In the genomic region with DNA sequence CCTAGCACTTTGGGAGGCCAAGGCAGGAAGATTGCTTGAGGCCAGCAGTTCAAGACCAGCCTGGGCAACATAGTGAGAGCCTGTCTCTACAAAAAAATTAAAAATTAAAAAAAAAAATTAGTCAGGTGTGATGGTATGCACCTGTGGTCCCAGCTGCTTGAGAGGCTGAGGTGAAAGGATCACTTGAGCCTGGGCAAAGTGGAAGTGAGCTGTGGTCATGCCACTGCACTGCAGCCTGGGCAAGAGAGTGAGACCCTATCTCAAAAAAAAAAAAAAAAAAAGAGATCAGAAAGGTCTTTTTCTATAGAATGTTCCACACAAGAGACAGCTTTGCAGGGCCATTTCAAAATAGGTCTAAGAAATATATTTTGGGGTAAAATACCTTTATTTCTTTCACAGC, we compare ENCODE assay signal across 6 cellular contexts. TPM values are rescaled to one million over a fixed set of nuclear protein-coding genes. Genes with fewer than 3 reads are reported as not detected.
A peak's percentile ranks its signal among the peaks of the same experiment; 100 is the strongest.
DNase-seq lines count a peak whose midpoint lies in the region; ATAC-seq, FAIRE-seq and TF ChIP-seq lines count a peak whose summit lies in the region.
"Not testable (repeated sequence)": the region's sequence is repeated elsewhere in the genome, so short reads cannot be mapped to it uniquely, and the experiment has no call there.

No MANE protein-coding gene starts in this region.

- not testable (repeated sequence) for H3K36me3 Mint-ChIP-seq in Calu3 (ENCODE audit: insufficient read depth, unreplicated experiment); T-helper 17 cell (ENCODE audit: low read depth); natural killer cell
- H3K36me3 Mint-ChIP-seq in activated CD4-positive, alpha-beta T cell treated with anti-CD3 and anti-CD28 coated beads, Interleukin-2, amount 10 ng/mL, durations not matched to agents 7 days and 5 days (ENCODE audit: low read depth) = peaks cover 59% of the 10 kb centered on the region

- H3K4me3 Mint-ChIP-seq in Calu3 (ENCODE audit: low read depth, unreplicated experiment); T-helper 17 cell; activated CD4-positive, alpha-beta T cell treated with anti-CD3 and anti-CD28 coated beads, Interleukin-2, amount 10 ng/mL, durations not matched to agents 7 days and 5 days: not testable (repeated sequence)
- peak overlapping the region; percentile 54 for H3K4me3 Mint-ChIP-seq in natural killer cell

- not testable (repeated sequence) for ATAC-seq in T-helper 17 cell, K562, natural killer cell

- H4K8ac ChIP-seq in mesenchymal stem cell (ENCODE audit: low read length) = not testable (repeated sequence)

- FAIRE-seq in K562 (lab: Jason Lieb, UNC) = not testable (repeated sequence)

- not testable (repeated sequence) for H3K4ac ChIP-seq in mesenchymal stem cell (ENCODE audit: low read depth in 1 of 2, low read length in 2 of 2)

- not testable (repeated sequence) for H3K9ac ChIP-seq in K562 (ENCODE audit: insufficient read depth in 1 of 2, low read depth in 2 of 2, low read length in 2 of 2); mesenchymal stem cell (ENCODE audit: low read length)

- not testable (repeated sequence) for TF ChIP-seq CTCF in Calu3 (IDR thresholded peaks at IDR 0.05; ENCODE audit: unreplicated experiment); K562 (IDR thresholded peaks at IDR 0.05 in 2 of 3, conservative IDR thresholded peaks at IDR 0.05 in 1 of 3; ENCODE audit: insufficient read depth in 2 of 3, low read depth in 1 of 3, low read length in 3 of 3); natural killer cell (IDR thresholded peaks at IDR 0.05)

- H3K4me2 ChIP-seq in K562 (ENCODE audit: insufficient read depth, low read length); mesenchymal stem cell (ENCODE audit: low read length, poor library complexity, severe bottlenecking): not testable (repeated sequence)

- not testable (repeated sequence) for H2AFZ ChIP-seq in K562 (ENCODE audit: low read depth, low read length); mesenchymal stem cell (ENCODE audit: low read depth, low read length)

- not testable (repeated sequence) for H3K27me3 Mint-ChIP-seq in Calu3 (ENCODE audit: unreplicated experiment); T-helper 17 cell; activated CD4-positive, alpha-beta T cell treated with anti-CD3 and anti-CD28 coated beads, Interleukin-2, amount 10 ng/mL, durations not matched to agents 7 days and 5 days; natural killer cell (ENCODE audit: low read depth in 2 of 2)

- H3K36me3 ChIP-seq in K562 (ENCODE audit: control insufficient read depth, insufficient read depth, low read length); mesenchymal stem cell (ENCODE audit: control insufficient read depth in 1 of 2, insufficient read depth in 2 of 2, low read depth in 1 of 2, low read length in 2 of 2): not testable (repeated sequence)

- H3K4me3 ChIP-seq in K562; mesenchymal stem cell (ENCODE audit: insufficient read depth in 1 of 2, low read depth in 1 of 2, low read length in 2 of 2): not testable (repeated sequence)

- in situ Hi-C loops in K562 (cut with MboI) = not testable (repeated sequence)

- H3K23ac ChIP-seq in mesenchymal stem cell (ENCODE audit: low read length in 2 of 2) = not testable (repeated sequence)

- not testable (repeated sequence) for H2BK15ac ChIP-seq in mesenchymal stem cell (ENCODE audit: low read depth, poor library complexity, severe bottlenecking)

- peaks cover 61% of the 10 kb centered on the region for H3K79me2 ChIP-seq in K562 (ENCODE audit: control insufficient read depth, insufficient read depth, low read length)

- not testable (repeated sequence) for TF ChIP-seq EP300 in K562 (IDR thresholded peaks at IDR 0.05; ENCODE audit: low read length)

- H2BK120ac ChIP-seq in mesenchymal stem cell (ENCODE audit: low read depth, low read length) = not testable (repeated sequence)

- not testable (repeated sequence) for H2BK5ac ChIP-seq in mesenchymal stem cell (ENCODE audit: low read depth, low read length, poor library complexity, severe bottlenecking)

- H3K79me1 ChIP-seq in mesenchymal stem cell (replicated peaks; ENCODE audit: low read length, poor library complexity, severe bottlenecking) = not testable (repeated sequence)

- H3K9me1 ChIP-seq in K562 (ENCODE audit: control insufficient read depth, insufficient read depth, low read length) = not testable (repeated sequence)

- not testable (repeated sequence) for H3K27ac ChIP-seq in K562 (ENCODE audit: extremely low read depth, low read depth, low read length)
- H3K27ac ChIP-seq in mesenchymal stem cell (ENCODE audit: low read length, poor library complexity, severe bottlenecking) = peak overlapping the region; percentile 92

- not testable (repeated sequence) for H3K14ac ChIP-seq in mesenchymal stem cell (ENCODE audit: low read length in 2 of 2)

- not testable (repeated sequence) for TF ChIP-seq RAD21 in K562 (CRISPR knock-in tag; conservative IDR thresholded peaks at IDR 0.05 in 1 of 2, IDR thresholded peaks at IDR 0.05 in 1 of 2)

- not testable (repeated sequence) for BruUV-seq in Calu3 (replicated peaks; lab: Mats Ljungman, UMichigan); K562 (replicated peaks; lab: Mats Ljungman, UMichigan)

- H2AK5ac ChIP-seq in mesenchymal stem cell (ENCODE audit: low read length, severe bottlenecking) = peak overlapping the region; percentile 22

- H3K9me3 Mint-ChIP-seq in Calu3 (ENCODE audit: low read depth, unreplicated experiment); activated CD4-positive, alpha-beta T cell treated with anti-CD3 and anti-CD28 coated beads, Interleukin-2, amount 10 ng/mL, durations not matched to agents 7 days and 5 days; natural killer cell: not testable (repeated sequence)

- H3K4me1 Mint-ChIP-seq in Calu3 (ENCODE audit: low read depth, unreplicated experiment) (peaks cover 28% of the 10 kb centered on the region), T-helper 17 cell (peaks cover 53% of the 10 kb centered on the region), natural killer cell (peaks cover 79 to 87% of the 10 kb centered on the region in 2 donors)
- H3K4me1 Mint-ChIP-seq in activated CD4-positive, alpha-beta T cell treated with anti-CD3 and anti-CD28 coated beads, Interleukin-2, amount 10 ng/mL, durations not matched to agents 7 days and 5 days = peaks cover 56% of the 10 kb centered on the region

- H4K91ac ChIP-seq in mesenchymal stem cell (ENCODE audit: low read length) = not testable (repeated sequence)

- not testable (repeated sequence) for H3K18ac ChIP-seq in mesenchymal stem cell (ENCODE audit: low read depth in 1 of 2, low read length in 2 of 2)

- not testable (repeated sequence) for H4K20me1 ChIP-seq in K562 (replicated peaks; ENCODE audit: control insufficient read depth, insufficient read depth, low read length)

- H3K27ac Mint-ChIP-seq in Calu3 (ENCODE audit: unreplicated experiment) (peak overlapping the region; percentile 3), T-helper 17 cell (peak overlapping the region; percentile 77), natural killer cell (peak overlapping the region; percentile 47 to 81)
- H3K27ac Mint-ChIP-seq in activated CD4-positive, alpha-beta T cell treated with anti-CD3 and anti-CD28 coated beads, Interleukin-2, amount 10 ng/mL, durations not matched to agents 7 days and 5 days = peak overlapping the region; percentile 25

- not testable (repeated sequence) for DNase-seq in Calu3; T-helper 17 cell; activated CD4-positive, alpha-beta T cell treated with anti-CD3 and anti-CD28 coated beads, Interleukin-2, amount 10 ng/mL, durations not matched to agents 7 days and 5 days; K562 (ENCODE audit: extremely low read depth in 1 of 4, low spot score in 3 of 4); mesenchymal stem cell; natural killer cell

- intact Hi-C loops in Calu3 (cut with micrococcal nuclease; ENCODE audit: unreplicated experiment); K562 (cut with micrococcal nuclease); natural killer cell (cut with micrococcal nuclease): not testable (repeated sequence)

- H3K27me3 ChIP-seq in K562 (ENCODE audit: control insufficient read depth in 2 of 2, insufficient read depth in 2 of 2, low read length in 2 of 2); mesenchymal stem cell (ENCODE audit: control insufficient read depth in 1 of 2, insufficient read depth in 1 of 2, low read length in 2 of 2): not testable (repeated sequence)

- H3K9me3 ChIP-seq in T-helper 17 cell (ENCODE audit: control insufficient read depth, low read length, poor library complexity, severe bottlenecking); K562 (replicated peaks; ENCODE audit: control insufficient read depth, insufficient read depth, low read depth, low read length); mesenchymal stem cell (ENCODE audit: control insufficient read depth, low read length): not testable (repeated sequence)

- not testable (repeated sequence) for H3K4me1 ChIP-seq in K562 (replicated peaks in 1 of 2; ENCODE audit: control insufficient read depth in 2 of 2, insufficient read depth in 2 of 2, low read length in 2 of 2)
- H3K4me1 ChIP-seq in mesenchymal stem cell (ENCODE audit: control insufficient read depth, insufficient read depth, low read depth, low read length) = peaks cover 11% of the 10 kb centered on the region

- POLR2A ChIA-PET in activated CD4-positive, alpha-beta T cell treated with anti-CD3 and anti-CD28 coated beads, Interleukin-2, amount 10 ng/mL, durations not matched to agents 7 days and 5 days (lab: Charles Lee) = not testable (repeated sequence)
- POLR2A ChIA-PET in K562 (lab: Yijun Ruan, JAX) = interaction anchor here (1.1 kb wide), 1 partner anchor 137 kb away, joined by 3 read pairs; the partner anchor contains the start of gene ERAP1

- not testable (repeated sequence) for H2BK12ac ChIP-seq in mesenchymal stem cell (ENCODE audit: low read length in 2 of 2)

- CTCF ChIA-PET in Calu3 (lab: Charles Lee) = interaction anchor here (1.3 kb wide), 1 partner anchor 137 kb away, joined by 3 read pairs; the partner anchor contains the start of gene ERAP1
- CTCF ChIA-PET in activated CD4-positive, alpha-beta T cell treated with anti-CD3 and anti-CD28 coated beads, Interleukin-2, amount 10 ng/mL, durations not matched to agents 7 days and 5 days (lab: Charles Lee) = interaction anchor here (0.6 to 1.9 kb wide), 5 partner anchors 9 to 107 kb away, joined by 3 to 5 read pairs (median 3); partner anchors contain the start of gene LNPEP
- CTCF ChIA-PET in K562 (lab: Yijun Ruan, JAX; ENCODE audit: low intra/inter-chr PET ratio) = not testable (repeated sequence)

- TF ChIP-seq POLR2A in K562 (conservative IDR thresholded peaks at IDR 0.05) = not testable (repeated sequence)

RNA-seq across cellular contexts. Expression of gene LNPEP, which starts 9.3 kb away (rescaled TPM):
- total RNA-seq in Calu3 (2022) = 76.0 and 85.5 TPM in 2 replicates
- total RNA-seq in T-helper 17 cell = 10 to 100 TPM; 72.4 to 80.7 TPM
- total RNA-seq in activated CD4-positive, alpha-beta T cell treated with anti-CD3 and anti-CD28 coated beads, Interleukin-2, amount 10 ng/mL, durations not matched to agents 7 days and 5 days = 10 to 100 TPM; 91.4 to 97.2 TPM
- 36.6 and 68.1 TPM in 2 replicates for total RNA-seq in K562 (2011; cell fraction: chromatin; rRNA removed; ENCODE audit: low replicate concordance)
- total RNA-seq in K562 (2011; cell fraction: nucleolus; rRNA removed) = 19.8 and 21.8 TPM in 2 replicates
- total RNA-seq in K562 (2011; cell fraction: nucleoplasm; rRNA removed) = 43.1 and 74.7 TPM in 2 replicates
- 9.9 and 11.0 TPM in 2 replicates for total RNA-seq in K562 (2014; rRNA removed)
- 24.7 and 29.6 TPM in 2 replicates for total RNA-seq in K562 (2014; rRNA removed; fragmentation: Illumina TruSeq; extraction: Trizol)
- 24.3 and 27.9 TPM in 2 replicates for total RNA-seq in K562 (2015; rRNA removed; fragmentation: Illumina TruSeq; extraction: Trizol)
- 19.3 and 20.3 TPM in 2 replicates for total RNA-seq in K562 (2021)
- polyA plus RNA-seq in K562 (2011; rRNA removed) = 13.1 and 16.2 TPM in 2 replicates
- 3.5 and 9.1 TPM in 2 replicates for polyA plus RNA-seq in K562 (2011; cell fraction: cytosol; rRNA removed)
- polyA plus RNA-seq in K562 (2011; cell fraction: nucleus; rRNA removed) = 10.3 and 12.8 TPM in 2 replicates
- polyA plus RNA-seq in K562 (2012) = 5.9 and 6.5 TPM in 2 replicates
- 9.5 and 11.2 TPM in 2 replicates for polyA plus RNA-seq in K562 (2014; fragmentation: Illumina TruSeq; extraction: Trizol)
- 1 to 10 TPM; 2.6 to 3.2 TPM for polyA plus RNA-seq in K562 (2014; fragmentation: Nextera tagmentation; extraction: Ambion mirVana)
- polyA plus RNA-seq in K562 (2014; rRNA removed) = 9.2 and 10.0 TPM in 2 replicates
- 67.1 and 69.7 TPM in 2 replicates for polyA minus RNA-seq in K562 (2011; rRNA and poly(A)+ RNA removed)
- 25.2 and 26.1 TPM in 2 replicates for polyA minus RNA-seq in K562 (2011; cell fraction: cytosol; rRNA and poly(A)+ RNA removed)
- 20.2 and 41.5 TPM in 2 replicates for polyA minus RNA-seq in K562 (2011; cell fraction: nucleus; rRNA and poly(A)+ RNA removed)
- polyA plus RNA-seq in mesenchymal stem cell (2013, experiment 1 of 2) = 10.2 TPM
- polyA plus RNA-seq in mesenchymal stem cell (2013, experiment 2 of 2) = 10.3 TPM
- 100 to 1,000 TPM; 126 to 162 (median 135) TPM for total RNA-seq in natural killer cell

Comparison
In these comparisons a context has a peak if more than half of its experiments do, and no peak if none do; other contexts are left out.
1. H3K27ac Mint-ChIP-seq: peak in every context shown above with its lines; median percentile 77 in T-helper 17 cell; 64 in natural killer cell; 25 in activated CD4-positive, alpha-beta T cell treated with anti-CD3 and anti-CD28 coated beads, Interleukin-2, amount 10 ng/mL, durations not matched to agents 7 days and 5 days; 3 in Calu3.